Comparison of ENCODE assay signal across 15 cellular contexts in genomic region chr22:23098718-23099524, GRCh38. TPM values are rescaled to one million over a fixed set of nuclear protein-coding genes. Genes with fewer than 3 reads are reported as not detected.
DNase-seq lines count a peak whose midpoint lies in the region; ATAC-seq and TF ChIP-seq lines count a peak whose summit lies in the region.
"Had no signal": no experiment of that assay in that cellular context is flagged by ENCODE, and none has a peak within 500 bp of the region (broad histone marks: within the 10 kb centered on the region; RNA-seq: fewer than 3 reads in every experiment).

No MANE protein-coding gene starts in this region.

- no peak overlapping the region for H2AFZ ChIP-seq in smooth muscle cell (ENCODE audit: low read depth)

- no peak for TF ChIP-seq EP300 in transverse colon (IDR thresholded peaks at IDR 0.05; ENCODE audit: low read depth)

- peaks cover 11 to 15% (median 13%) of the 10 kb centered on the region in 4 donors for H3K4me1 ChIP-seq in transverse colon
- no peaks in the 10 kb centered on the region for H3K4me1 ChIP-seq in smooth muscle cell (ENCODE audit: low read depth)

- peak overlapping the region; percentile 0 to 68 (median 34) for H3K27ac ChIP-seq in transverse colon
- H3K27ac ChIP-seq in smooth muscle cell (ENCODE audit: low read depth) = no peak overlapping the region

- H3K79me2 ChIP-seq in smooth muscle cell (ENCODE audit: low read depth) = no peaks in the 10 kb centered on the region

- peak in 48 of 58 donors; percentile 10 to 88 (median 60) for DNase-seq in anterior cingulate cortex (lab: John Stamatoyannopoulos, UW)
- peak in 40 of 42 donors; percentile 41 to 79 (median 64) for DNase-seq in head of caudate nucleus
- peak; percentile 63 for DNase-seq in occipital lobe (lab: John Stamatoyannopoulos, UW)
- peak; percentile 56 for DNase-seq in transverse colon
- DNase-seq in NCI-H1105 (lab: John Stamatoyannopoulos, UW) = no peak
- DNase-seq in smooth muscle cell (lab: John Stamatoyannopoulos, UW; ENCODE audit: unreplicated experiment) = no peak
- DNase-seq: activated CD4-positive, alpha-beta T cell treated with anti-CD3 and anti-CD28 coated beads for 36 hours; CD8-positive, alpha-beta T cell; GF-D8; H7; OCI-M1; stimulated activated CD4-positive, alpha-beta T cell treated with anti-CD3 and anti-CD28 coated beads, Interleukin-1b, Interleukin-23, amount 100 ng/mL, for 48 hours; T-cell had no signal

- H3K36me3 ChIP-seq in transverse colon = no peaks in the 10 kb centered on the region
- no peaks in the 10 kb centered on the region for H3K36me3 ChIP-seq in smooth muscle cell (ENCODE audit: low read depth)

- TF ChIP-seq CTCF in transverse colon (IDR thresholded peaks at IDR 0.05) (no peak), smooth muscle cell (IDR thresholded peaks at IDR 0.05; ENCODE audit: borderline replicate concordance, insufficient read depth, poor library complexity, severe bottlenecking) (no peak)

- no peak for ATAC-seq in GM21515 (IDR thresholded peaks at IDR 0.05; ENCODE audit: unreplicated experiment)
- ATAC-seq: activated CD4-positive, alpha-beta T cell treated with anti-CD3 and anti-CD28 coated beads for 36 hours; CD8-positive, alpha-beta T cell; T-cell had no signal

- no peaks in the 10 kb centered on the region for H3F3A ChIP-seq in smooth muscle cell (ENCODE audit: low read depth)

- H3K27me3 ChIP-seq in transverse colon (no peaks in the 10 kb centered on the region), smooth muscle cell (ENCODE audit: low read depth) (no peaks in the 10 kb centered on the region)

- 50% methylated on average over 25 of the region's 28 CpGs; no CpG with 5 or more reads in 1 of the 2 donors for WGBS in transverse colon (ENCODE audit: low coverage in 1 of 2), 2 donors
- WGBS in smooth muscle cell (ENCODE audit: low lambda C conversion rate) = 92% methylated on average over 25 of the region's 28 CpGs

- H3K4me3 ChIP-seq in transverse colon (no peak overlapping the region), smooth muscle cell (no peak overlapping the region)

- intact Hi-C loops in head of caudate nucleus (cut with DNase I) (no loop called here), transverse colon (cut with DNase I; ENCODE audit: low total_unique reads) (no loop called here)

- no peak for TF ChIP-seq POLR2A in transverse colon (IDR thresholded peaks at IDR 0.05)

- in situ Hi-C loops in transverse colon (cut with MboI; ENCODE audit: low pct_ligation_motif_present in 1 of 4, low pct_unique_long_range_greater_than_20kb in 1 of 4, low sequenced_read_pairs in 3 of 4) = no loop called here

- no peak overlapping the region for H3K9ac ChIP-seq in smooth muscle cell (ENCODE audit: low read depth)

- H3K9me3 ChIP-seq in transverse colon (no peaks in the 10 kb centered on the region), smooth muscle cell (replicated peaks; ENCODE audit: low read depth) (no peaks in the 10 kb centered on the region)

- no peaks in the 10 kb centered on the region for H4K20me1 ChIP-seq in smooth muscle cell (ENCODE audit: low read depth)

- no peak overlapping the region for H3K4me2 ChIP-seq in smooth muscle cell

RNA-seq across cellular contexts. Expression of gene GNAZ, which starts 28.6 kb away (rescaled TPM):
- total RNA-seq in occipital lobe (192 TPM), transverse colon (10 to 100 TPM in 2 of 4 donors, 1 to 10 TPM in 2; 2.7 to 14.7 (median 7.8) TPM), smooth muscle cell (1.2 and 1.3 TPM in 2 replicates)
- 0.50 and 2.0 TPM in 2 replicates for polyA plus RNA-seq in smooth muscle cell
- total RNA-seq: CD8-positive, alpha-beta T cell had no signal

RNA-seq across cellular contexts. Expression of gene RSPH14, which starts 42.9 kb away (rescaled TPM):
- total RNA-seq in occipital lobe = 1.9 TPM
- under 1 TPM in 1 of 4 donors, not detected in 3; 0.32 TPM for total RNA-seq in transverse colon
- total RNA-seq in smooth muscle cell = not detected in 2 replicates
- polyA plus RNA-seq in smooth muscle cell = 0.32 and 0.48 TPM in 2 replicates
- total RNA-seq: glomerular endothelial cell, H7 had no signal

RNA-seq across cellular contexts. Expression of gene RAB36, which starts 46.4 kb away (rescaled TPM):
- total RNA-seq in occipital lobe = 5.9 TPM
- 1 to 10 TPM in 1 of 4 donors, under 1 TPM in 2, not detected in 1; 0.37 to 1.1 (median 0.82) TPM for total RNA-seq in transverse colon
- 1.1 and 1.9 TPM in 2 replicates for total RNA-seq in smooth muscle cell
- 2.0 and 4.1 TPM in 2 replicates for polyA plus RNA-seq in smooth muscle cell

Comparison
In these comparisons a context has a peak if more than half of its experiments do, and no peak if none do; other contexts are left out.
1. DNase-seq: peak in anterior cingulate cortex (48 of 58), head of caudate nucleus (40 of 42), occipital lobe (single experiment) and transverse colon (single experiment); none in NCI-H1105 (single experiment) and smooth muscle cell (single experiment).
2. RNA of gene GNAZ, which starts 28.6 kb away (total RNA-seq): 192 TPM in occipital lobe (single experiment); 2.7 to 14.7 TPM in transverse colon and 1.2 to 1.3 TPM in smooth muscle cell; every median in the first group is over 10 times any median in the second.